ENCODE assay signal across 11 cellular contexts in the genomic region with DNA sequence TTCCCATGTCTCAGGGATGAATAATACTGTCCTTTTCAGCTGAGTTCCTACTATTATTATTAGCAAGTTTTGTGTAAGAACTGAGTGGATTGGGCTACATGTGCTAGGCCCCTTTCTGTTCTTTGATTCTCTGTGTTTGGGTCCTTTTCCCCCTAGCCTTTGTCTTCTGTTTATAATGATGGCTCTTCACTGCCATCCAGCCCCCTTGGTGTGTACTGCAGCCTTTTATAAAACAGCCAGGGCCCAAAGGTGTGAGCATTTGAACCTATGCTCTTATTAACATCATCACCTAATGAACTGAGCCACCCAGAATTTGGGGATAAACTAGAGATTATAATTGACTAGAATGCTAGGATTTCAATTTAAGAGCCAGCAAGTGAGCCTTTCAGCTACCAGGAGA. TPM values are rescaled to one million over a fixed set of nuclear protein-coding genes. Genes with fewer than 3 reads are reported as not detected.
A peak's percentile ranks its signal among the peaks of the same experiment; 100 is the strongest.
DNase-seq lines count a peak whose midpoint lies in the region; ATAC-seq and TF ChIP-seq lines count a peak whose summit lies in the region.
"Had no signal": no experiment of that assay in that cellular context is flagged by ENCODE, and none has a peak within 500 bp of the region (broad histone marks: within the 10 kb centered on the region; RNA-seq: fewer than 3 reads in every experiment).

No MANE protein-coding gene starts in this region.

- POLR2A ChIA-PET in HEK293 (lab: Yijun Ruan, JAX) = no interaction called here

- H3K27ac ChIP-seq in HEK293 (ENCODE audit: extremely low read depth, low read depth, low read length) = no peak overlapping the region
- H3K27ac ChIP-seq: sigmoid colon had no signal

- TF ChIP-seq CTCF in GM10266 (IDR thresholded peaks at IDR 0.05; ENCODE audit: control insufficient read depth, insufficient read depth, low read depth, missing control alignments) (peak; percentile 31), HEK293 (tag by site-specific recombination; IDR thresholded peaks at IDR 0.05) (0 out of 2 replicates have a peak, but pooled peaks have one; percentile 10)

- H3K36me3 ChIP-seq in HEK293 (ENCODE audit: control insufficient read depth in 2 of 2, insufficient read depth in 1 of 2, low read length in 2 of 2) = no peaks in the 10 kb centered on the region
- H3K36me3 ChIP-seq: sigmoid colon had no signal

- ATAC-seq in SK-N-SH treated with all-trans-retinoic acid at 6 μM for 48 hours (peak; percentile 53), left lobe of liver (peak; percentile 35), GM18498 (IDR thresholded peaks at IDR 0.05; ENCODE audit: unreplicated experiment) (no peak)

- DNase-seq in GM10266 (ENCODE audit: extremely low spot score) = no peak
- no peak for DNase-seq in left lobe of liver (ENCODE audit: low spot score)
- no peak for DNase-seq in posterior vena cava (ENCODE audit: low spot score)
- no peak for DNase-seq in stimulated activated CD4-positive, alpha-beta T cell treated with anti-CD3 and anti-CD28 coated beads, Interleukin-12 subunit alpha, Interleukin-12 subunit beta, amount 100 ng/mL, for 4 hours
- DNase-seq: dorsolateral prefrontal cortex; SHP77 treated with DMSO at 0.1 percent for 48 hours; sigmoid colon; stimulated activated naive CD4-positive, alpha-beta T cell treated with Interleukin-2 at 50 U/mL for 16 hours had no signal

- CTCF ChIA-PET in HEK293 (lab: Yijun Ruan, JAX) = interaction anchor here (0.6 to 5.7 kb wide), 9 partner anchors 12 to 374 kb away, joined by 3 to 45 read pairs (median 3); no protein-coding TSS in a partner anchor

- no peak overlapping the region for H3K4me3 ChIP-seq in HEK293 (ENCODE audit: low read depth, low read length)
- H3K4me3 ChIP-seq: dorsolateral prefrontal cortex, sigmoid colon had no signal

- H3K9me3 ChIP-seq in HEK293 (ENCODE audit: control insufficient read depth, insufficient read depth, low read depth, low read length) = no peaks in the 10 kb centered on the region
- H3K9me3 ChIP-seq: sigmoid colon had no signal

- peaks cover 2% of the 10 kb centered on the region; the same call in 1 of the 2 replicates for H3K4me1 ChIP-seq in HEK293 (ENCODE audit: control insufficient read depth, insufficient read depth, low read length)
- H3K4me1 ChIP-seq: sigmoid colon had no signal

- intact Hi-C loops in posterior vena cava (cut with DNase I) = no loop called here

TF ChIP-seq in HEK293, 187 proteins besides CTCF, POLR2A, EP300 and RAD21 (continues in another document):
- TF ChIP-seq ZNF792 (tag by site-specific recombination; IDR thresholded peaks at IDR 0.05) (no peak), ZNF155 (tag by site-specific recombination; IDR thresholded peaks at IDR 0.05) (no peak), ZNF777 (tag by site-specific recombination; IDR thresholded peaks at IDR 0.05; ENCODE audit: borderline replicate concordance) (no peak), ZNF747 (tag by site-specific recombination; IDR thresholded peaks at IDR 0.05) (no peak), ZNF223 (tag by site-specific recombination; IDR thresholded peaks at IDR 0.05) (no peak), PRDM1 (tag by site-specific recombination; IDR thresholded peaks at IDR 0.05) (no peak), MZF1 (tag by site-specific recombination; IDR thresholded peaks at IDR 0.05; ENCODE audit: borderline replicate concordance) (no peak), ZNF624 (tag by site-specific recombination; IDR thresholded peaks at IDR 0.05) (no peak), ZBTB1 (tag by site-specific recombination; IDR thresholded peaks at IDR 0.05) (no peak), ZNF302 (tag by site-specific recombination; IDR thresholded peaks at IDR 0.05; ENCODE audit: low read depth) (no peak), ZNF10 (tag by site-specific recombination; IDR thresholded peaks at IDR 0.05) (no peak)
- TF ChIP-seq, protein P1, sequence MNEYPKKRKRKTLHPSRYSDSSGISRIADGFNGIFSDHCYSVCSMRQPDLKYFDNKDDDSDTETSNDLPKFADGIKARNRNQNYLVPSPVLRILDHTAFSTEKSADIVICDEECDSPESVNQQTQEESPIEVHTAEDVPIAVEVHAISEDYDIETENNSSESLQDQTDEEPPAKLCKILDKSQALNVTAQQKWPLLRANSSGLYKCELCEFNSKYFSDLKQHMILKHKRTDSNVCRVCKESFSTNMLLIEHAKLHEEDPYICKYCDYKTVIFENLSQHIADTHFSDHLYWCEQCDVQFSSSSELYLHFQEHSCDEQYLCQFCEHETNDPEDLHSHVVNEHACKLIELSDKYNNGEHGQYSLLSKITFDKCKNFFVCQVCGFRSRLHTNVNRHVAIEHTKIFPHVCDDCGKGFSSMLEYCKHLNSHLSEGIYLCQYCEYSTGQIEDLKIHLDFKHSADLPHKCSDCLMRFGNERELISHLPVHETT (tag by site-specific recombination; IDR thresholded peaks at IDR 0.05) = no peak

TF ChIP-seq in SK-N-SH treated with all-trans-retinoic acid at 6 μM for 48 hours, 23 proteins besides CTCF, POLR2A, EP300 and RAD21:
- TF ChIP-seq CSDC2 (CRISPR knock-in tag; IDR thresholded peaks at IDR 0.05) = no peak
- TF ChIP-seq ZNF565 (CRISPR knock-in tag; conservative IDR thresholded peaks at IDR 0.05; ENCODE audit: low read depth) = no peak
- no peak for TF ChIP-seq SNAI2 (CRISPR knock-in tag; IDR thresholded peaks at IDR 0.05)
- TF ChIP-seq, protein P2, sequence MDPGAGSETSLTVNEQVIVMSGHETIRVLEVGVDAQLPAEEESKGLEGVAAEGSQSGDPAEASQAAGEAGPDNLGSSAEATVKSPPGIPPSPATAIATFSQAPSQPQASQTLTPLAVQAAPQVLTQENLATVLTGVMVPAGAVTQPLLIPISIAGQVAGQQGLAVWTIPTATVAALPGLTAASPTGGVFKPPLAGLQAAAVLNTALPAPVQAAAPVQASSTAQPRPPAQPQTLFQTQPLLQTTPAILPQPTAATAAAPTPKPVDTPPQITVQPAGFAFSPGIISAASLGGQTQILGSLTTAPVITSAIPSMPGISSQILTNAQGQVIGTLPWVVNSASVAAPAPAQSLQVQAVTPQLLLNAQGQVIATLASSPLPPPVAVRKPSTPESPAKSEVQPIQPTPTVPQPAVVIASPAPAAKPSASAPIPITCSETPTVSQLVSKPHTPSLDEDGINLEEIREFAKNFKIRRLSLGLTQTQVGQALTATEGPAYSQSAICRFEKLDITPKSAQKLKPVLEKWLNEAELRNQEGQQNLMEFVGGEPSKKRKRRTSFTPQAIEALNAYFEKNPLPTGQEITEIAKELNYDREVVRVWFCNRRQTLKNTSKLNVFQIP (CRISPR knock-in tag; IDR thresholded peaks at IDR 0.05; ENCODE audit: borderline replicate concordance, low read depth) = no peak
- TF ChIP-seq BACH2 (CRISPR knock-in tag; IDR thresholded peaks at IDR 0.05; ENCODE audit: borderline replicate concordance) = no peak
- TF ChIP-seq PPARA (CRISPR knock-in tag; IDR thresholded peaks at IDR 0.05; ENCODE audit: borderline replicate concordance) = no peak
- TF ChIP-seq ESRRG (CRISPR knock-in tag; IDR thresholded peaks at IDR 0.05) = no peak
- TF ChIP-seq, protein P3, sequence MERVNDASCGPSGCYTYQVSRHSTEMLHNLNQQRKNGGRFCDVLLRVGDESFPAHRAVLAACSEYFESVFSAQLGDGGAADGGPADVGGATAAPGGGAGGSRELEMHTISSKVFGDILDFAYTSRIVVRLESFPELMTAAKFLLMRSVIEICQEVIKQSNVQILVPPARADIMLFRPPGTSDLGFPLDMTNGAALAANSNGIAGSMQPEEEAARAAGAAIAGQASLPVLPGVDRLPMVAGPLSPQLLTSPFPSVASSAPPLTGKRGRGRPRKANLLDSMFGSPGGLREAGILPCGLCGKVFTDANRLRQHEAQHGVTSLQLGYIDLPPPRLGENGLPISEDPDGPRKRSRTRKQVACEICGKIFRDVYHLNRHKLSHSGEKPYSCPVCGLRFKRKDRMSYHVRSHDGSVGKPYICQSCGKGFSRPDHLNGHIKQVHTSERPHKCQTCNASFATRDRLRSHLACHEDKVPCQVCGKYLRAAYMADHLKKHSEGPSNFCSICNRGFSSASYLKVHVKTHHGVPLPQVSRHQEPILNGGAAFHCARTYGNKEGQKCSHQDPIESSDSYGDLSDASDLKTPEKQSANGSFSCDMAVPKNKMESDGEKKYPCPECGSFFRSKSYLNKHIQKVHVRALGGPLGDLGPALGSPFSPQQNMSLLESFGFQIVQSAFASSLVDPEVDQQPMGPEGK (CRISPR knock-in tag; IDR thresholded peaks at IDR 0.05; ENCODE audit: borderline replicate concordance) = no peak
- no peak for TF ChIP-seq RARB (CRISPR knock-in tag; IDR thresholded peaks at IDR 0.05)

RNA-seq across cellular contexts. Expression of gene PLAC8L1, which starts 52.6 kb away (rescaled TPM):
- total RNA-seq in left lobe of liver (not detected), posterior vena cava (under 1 TPM in 1 of 2 donors, not detected in 1; 0.43 TPM)
